ENCODE assay signal across 1 cellular context in the genomic region with DNA sequence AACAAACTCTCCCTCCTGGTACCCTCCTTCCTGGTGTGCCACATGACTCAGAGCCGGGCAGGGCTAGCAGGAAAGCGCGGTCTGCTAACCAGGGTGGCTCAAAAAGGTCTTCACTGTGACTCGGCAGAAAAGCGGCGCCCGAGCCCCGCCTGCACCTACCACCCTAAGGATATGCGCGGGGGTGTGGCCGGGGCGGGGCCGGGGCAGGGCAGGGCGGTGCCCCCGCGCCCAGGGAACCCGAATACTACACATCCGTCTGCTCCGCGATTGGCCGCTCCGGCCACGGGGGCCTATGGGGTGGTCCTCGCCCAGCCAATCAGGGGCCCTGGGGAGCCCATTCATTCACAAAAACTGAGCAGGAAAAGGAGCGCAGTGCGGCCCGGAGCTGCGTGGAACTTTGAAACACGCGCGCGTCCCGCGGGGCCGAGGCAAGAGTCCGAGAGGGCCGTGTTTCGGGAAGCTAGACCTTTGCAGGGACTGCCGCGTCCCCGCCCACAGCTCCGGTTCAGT.
TF ChIP-seq lines count a peak whose summit lies in the region.

No MANE protein-coding gene starts in this region.

TF ChIP-seq in HepG2, 621 proteins besides CTCF, POLR2A, EP300 and RAD21 (continued from another document and continues in another):
- TF ChIP-seq MEF2D (CRISPR knock-in tag; IDR thresholded peaks at IDR 0.05) (peak; percentile 3; the same call in 1 of the 2 replicates), ELF1 (CRISPR knock-in tag; IDR thresholded peaks at IDR 0.05) (peak; percentile 34; the same call in 1 of the 2 replicates), ZNF850 (CRISPR knock-in tag; conservative IDR thresholded peaks at IDR 0.05) (0 out of 2 replicates have a peak, but pooled peaks have one; percentile 59), KDM4B (CRISPR knock-in tag; IDR thresholded peaks at IDR 0.05) (no peak), ZNF10 (CRISPR knock-in tag; IDR thresholded peaks at IDR 0.05; ENCODE audit: borderline replicate concordance, low read depth) (no peak), RBFOX2 (IDR thresholded peaks at IDR 0.05; ENCODE audit: low read depth, low read length) (peak; percentile 89), ARNTL (CRISPR knock-in tag; IDR thresholded peaks at IDR 0.05) (peak; percentile 31; the same call in 1 of the 2 replicates), ZBTB40 (IDR thresholded peaks at IDR 0.05) (no peak), ZBTB40 (CRISPR knock-in tag; IDR thresholded peaks at IDR 0.05) (0 out of 2 replicates have a peak, but pooled peaks have one; percentile 7), ZSCAN30 (CRISPR knock-in tag; IDR thresholded peaks at IDR 0.05) (peak; percentile 69; the same call in 1 of the 2 replicates), MAFK (conservative IDR thresholded peaks at IDR 0.05 in 1 of 2, IDR thresholded peaks at IDR 0.05 in 1 of 2; ENCODE audit: low read length in 2 of 2) (peak; percentile 44 to 76; a peak in 3 of 4 replicates), ZNF180 (CRISPR knock-in tag; IDR thresholded peaks at IDR 0.05; ENCODE audit: borderline replicate concordance, low read depth) (peak; percentile 59; the same call in 1 of the 2 replicates), DMAP1 (CRISPR knock-in tag; IDR thresholded peaks at IDR 0.05) (peak; percentile 71; the same call in 1 of the 2 replicates), MAFF (IDR thresholded peaks at IDR 0.05; ENCODE audit: low read depth, low read length) (peak; percentile 52; the same call in 1 of the 2 replicates), HIVEP1 (CRISPR knock-in tag; IDR thresholded peaks at IDR 0.05) (no peak; the same call in 1 of the 2 replicates), MAFG (CRISPR knock-in tag; IDR thresholded peaks at IDR 0.05) (peak; percentile 79), THYN1 (CRISPR knock-in tag; IDR thresholded peaks at IDR 0.05; ENCODE audit: borderline replicate concordance, low read depth) (no peak), ZNF430 (CRISPR knock-in tag; IDR thresholded peaks at IDR 0.05) (peak; percentile 67; the same call in 1 of the 2 replicates), NFATC3 (CRISPR knock-in tag; IDR thresholded peaks at IDR 0.05) (peak; percentile 50; the same call in 1 of the 2 replicates), SPEN (CRISPR knock-in tag; IDR thresholded peaks at IDR 0.05; ENCODE audit: low read depth) (0 out of 2 replicates have a peak, but pooled peaks have one; percentile 9), MAZ (IDR thresholded peaks at IDR 0.05; ENCODE audit: borderline replicate concordance, low read depth, low read length) (peak; percentile 41; the same call in 1 of the 2 replicates), MAZ (CRISPR knock-in tag; IDR thresholded peaks at IDR 0.05; ENCODE audit: low read depth) (peak; percentile 47; the same call in 1 of the 2 replicates), PAXIP1 (CRISPR knock-in tag; conservative IDR thresholded peaks at IDR 0.05) (0 out of 2 replicates have a peak, but pooled peaks have one; percentile 23), ZFP36L1 (CRISPR knock-in tag; IDR thresholded peaks at IDR 0.05) (0 out of 2 replicates have a peak, but pooled peaks have one; percentile 16), MED13 (CRISPR knock-in tag; IDR thresholded peaks at IDR 0.05) (peak; percentile 43; the same call in 1 of the 2 replicates), MXI1 (IDR thresholded peaks at IDR 0.05; ENCODE audit: borderline replicate concordance, low read depth, low read length) (peak; percentile 39; the same call in 1 of the 3 replicates), NFYB (CRISPR knock-in tag; IDR thresholded peaks at IDR 0.05) (peak; percentile 97), TCF12 (IDR thresholded peaks at IDR 0.05) (no peak), TCF12 (CRISPR knock-in tag; IDR thresholded peaks at IDR 0.05) (no peak; the same call in 1 of the 2 replicates), ATF7 (IDR thresholded peaks at IDR 0.05) (no peak), ATF7 (CRISPR knock-in tag; IDR thresholded peaks at IDR 0.05) (no peak), RAD51 (IDR thresholded peaks at IDR 0.05; ENCODE audit: borderline replicate concordance) (peak; percentile 35; the same call in 1 of the 2 replicates), NFYC (CRISPR knock-in tag; IDR thresholded peaks at IDR 0.05) (peak; percentile 90), SNRNP70 (IDR thresholded peaks at IDR 0.05; ENCODE audit: low read depth, low read length) (no peak), ZNF816 (CRISPR knock-in tag; IDR thresholded peaks at IDR 0.05; ENCODE audit: borderline replicate concordance) (peak; percentile 79; the same call in 1 of the 2 replicates), NCOA2 (CRISPR knock-in tag; IDR thresholded peaks at IDR 0.05) (no peak), SAP130 (CRISPR knock-in tag; IDR thresholded peaks at IDR 0.05; ENCODE audit: low read depth) (peak; percentile 91), ZFP90 (CRISPR knock-in tag; IDR thresholded peaks at IDR 0.05; ENCODE audit: borderline replicate concordance) (0 out of 2 replicates have a peak, but pooled peaks have one; percentile 63)
- TF ChIP-seq, protein P1, sequence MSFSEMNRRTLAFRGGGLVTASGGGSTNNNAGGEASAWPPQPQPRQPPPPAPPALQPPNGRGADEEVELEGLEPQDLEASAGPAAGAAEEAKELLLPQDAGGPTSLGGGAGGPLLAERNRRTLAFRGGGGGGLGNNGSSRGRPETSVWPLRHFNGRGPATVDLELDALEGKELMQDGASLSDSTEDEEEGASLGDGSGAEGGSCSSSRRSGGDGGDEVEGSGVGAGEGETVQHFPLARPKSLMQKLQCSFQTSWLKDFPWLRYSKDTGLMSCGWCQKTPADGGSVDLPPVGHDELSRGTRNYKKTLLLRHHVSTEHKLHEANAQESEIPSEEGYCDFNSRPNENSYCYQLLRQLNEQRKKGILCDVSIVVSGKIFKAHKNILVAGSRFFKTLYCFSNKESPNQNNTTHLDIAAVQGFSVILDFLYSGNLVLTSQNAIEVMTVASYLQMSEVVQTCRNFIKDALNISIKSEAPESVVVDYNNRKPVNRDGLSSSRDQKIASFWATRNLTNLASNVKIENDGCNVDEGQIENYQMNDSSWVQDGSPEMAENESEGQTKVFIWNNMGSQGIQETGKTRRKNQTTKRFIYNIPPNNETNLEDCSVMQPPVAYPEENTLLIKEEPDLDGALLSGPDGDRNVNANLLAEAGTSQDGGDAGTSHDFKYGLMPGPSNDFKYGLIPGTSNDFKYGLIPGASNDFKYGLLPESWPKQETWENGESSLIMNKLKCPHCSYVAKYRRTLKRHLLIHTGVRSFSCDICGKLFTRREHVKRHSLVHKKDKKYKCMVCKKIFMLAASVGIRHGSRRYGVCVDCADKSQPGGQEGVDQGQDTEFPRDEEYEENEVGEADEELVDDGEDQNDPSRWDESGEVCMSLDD (CRISPR knock-in tag; IDR thresholded peaks at IDR 0.05; ENCODE audit: borderline replicate concordance) = 0 out of 2 replicates have a peak, but pooled peaks have one; percentile 65
- TF ChIP-seq, protein P2, sequence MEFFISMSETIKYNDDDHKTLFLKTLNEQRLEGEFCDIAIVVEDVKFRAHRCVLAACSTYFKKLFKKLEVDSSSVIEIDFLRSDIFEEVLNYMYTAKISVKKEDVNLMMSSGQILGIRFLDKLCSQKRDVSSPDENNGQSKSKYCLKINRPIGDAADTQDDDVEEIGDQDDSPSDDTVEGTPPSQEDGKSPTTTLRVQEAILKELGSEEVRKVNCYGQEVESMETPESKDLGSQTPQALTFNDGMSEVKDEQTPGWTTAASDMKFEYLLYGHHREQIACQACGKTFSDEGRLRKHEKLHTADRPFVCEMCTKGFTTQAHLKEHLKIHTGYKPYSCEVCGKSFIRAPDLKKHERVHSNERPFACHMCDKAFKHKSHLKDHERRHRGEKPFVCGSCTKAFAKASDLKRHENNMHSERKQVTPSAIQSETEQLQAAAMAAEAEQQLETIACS (CRISPR knock-in tag; IDR thresholded peaks at IDR 0.05) = peak; percentile 46; the same call in 1 of the 2 replicates
- TF ChIP-seq, protein P3, sequence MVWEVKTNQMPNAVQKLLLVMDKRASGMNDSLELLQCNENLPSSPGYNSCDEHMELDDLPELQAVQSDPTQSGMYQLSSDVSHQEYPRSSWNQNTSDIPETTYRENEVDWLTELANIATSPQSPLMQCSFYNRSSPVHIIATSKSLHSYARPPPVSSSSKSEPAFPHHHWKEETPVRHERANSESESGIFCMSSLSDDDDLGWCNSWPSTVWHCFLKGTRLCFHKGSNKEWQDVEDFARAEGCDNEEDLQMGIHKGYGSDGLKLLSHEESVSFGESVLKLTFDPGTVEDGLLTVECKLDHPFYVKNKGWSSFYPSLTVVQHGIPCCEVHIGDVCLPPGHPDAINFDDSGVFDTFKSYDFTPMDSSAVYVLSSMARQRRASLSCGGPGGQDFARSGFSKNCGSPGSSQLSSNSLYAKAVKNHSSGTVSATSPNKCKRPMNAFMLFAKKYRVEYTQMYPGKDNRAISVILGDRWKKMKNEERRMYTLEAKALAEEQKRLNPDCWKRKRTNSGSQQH (CRISPR knock-in tag; IDR thresholded peaks at IDR 0.05; ENCODE audit: low read depth) = peak; percentile 100
- TF ChIP-seq, protein P4, sequence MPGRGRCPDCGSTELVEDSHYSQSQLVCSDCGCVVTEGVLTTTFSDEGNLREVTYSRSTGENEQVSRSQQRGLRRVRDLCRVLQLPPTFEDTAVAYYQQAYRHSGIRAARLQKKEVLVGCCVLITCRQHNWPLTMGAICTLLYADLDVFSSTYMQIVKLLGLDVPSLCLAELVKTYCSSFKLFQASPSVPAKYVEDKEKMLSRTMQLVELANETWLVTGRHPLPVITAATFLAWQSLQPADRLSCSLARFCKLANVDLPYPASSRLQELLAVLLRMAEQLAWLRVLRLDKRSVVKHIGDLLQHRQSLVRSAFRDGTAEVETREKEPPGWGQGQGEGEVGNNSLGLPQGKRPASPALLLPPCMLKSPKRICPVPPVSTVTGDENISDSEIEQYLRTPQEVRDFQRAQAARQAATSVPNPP (CRISPR knock-in tag; IDR thresholded peaks at IDR 0.05) = no peak
